In the genomic region with DNA sequence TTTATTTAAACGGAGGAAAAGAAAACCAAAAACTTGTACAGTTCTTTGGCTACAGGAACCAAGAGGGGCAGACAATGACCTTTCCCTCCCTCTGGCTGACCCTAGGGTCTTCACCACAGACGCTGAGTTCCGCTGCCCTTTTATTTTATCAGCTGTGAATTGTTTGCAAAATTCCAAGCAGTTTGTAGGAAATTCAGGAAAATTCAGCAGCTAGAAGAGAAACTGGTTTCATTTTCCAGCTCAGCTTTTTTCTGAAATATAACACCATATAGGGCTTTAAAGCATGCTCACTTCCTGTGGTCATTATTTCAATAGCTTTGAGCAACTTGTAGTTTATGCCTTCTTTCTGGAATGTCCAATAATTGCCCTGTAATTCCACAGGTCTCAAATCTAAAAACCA, we compare ENCODE assay signal across 1 cellular context.
TF ChIP-seq lines count a peak whose summit lies in the region.

No MANE protein-coding gene starts in this region.

TF ChIP-seq in endothelial cell of umbilical vein, 7 proteins besides CTCF, POLR2A, EP300 and RAD21:
- TF ChIP-seq EZH2 (IDR thresholded peaks at IDR 0.05; ENCODE audit: borderline replicate concordance, low read depth, low read length, severe bottlenecking) = no peak
- TF ChIP-seq GATA2 (IDR thresholded peaks at IDR 0.05; ENCODE audit: insufficient read depth, insufficient read length, low read depth, low read length) = no peak
